1 cellular context compared by ENCODE assay signal in genomic region chr16:7405166-7405565, GRCh38.
TF ChIP-seq lines count a peak whose summit lies in the region.

No MANE protein-coding gene starts in this region.

TF ChIP-seq in GM23338, 12 proteins besides CTCF, POLR2A, EP300 and RAD21 (continued from another document):
- TF ChIP-seq ZNF462 (CRISPR knock-in tag; IDR thresholded peaks at IDR 0.05) (no peak), JUNB (IDR thresholded peaks at IDR 0.05; ENCODE audit: unreplicated experiment) (no peak), STAT1 (IDR thresholded peaks at IDR 0.05; ENCODE audit: unreplicated experiment) (no peak), EZH2 (IDR thresholded peaks at IDR 0.05; ENCODE audit: low read depth, unreplicated experiment) (no peak)
